ENCODE assay signal across 8 cellular contexts in the genomic region with DNA sequence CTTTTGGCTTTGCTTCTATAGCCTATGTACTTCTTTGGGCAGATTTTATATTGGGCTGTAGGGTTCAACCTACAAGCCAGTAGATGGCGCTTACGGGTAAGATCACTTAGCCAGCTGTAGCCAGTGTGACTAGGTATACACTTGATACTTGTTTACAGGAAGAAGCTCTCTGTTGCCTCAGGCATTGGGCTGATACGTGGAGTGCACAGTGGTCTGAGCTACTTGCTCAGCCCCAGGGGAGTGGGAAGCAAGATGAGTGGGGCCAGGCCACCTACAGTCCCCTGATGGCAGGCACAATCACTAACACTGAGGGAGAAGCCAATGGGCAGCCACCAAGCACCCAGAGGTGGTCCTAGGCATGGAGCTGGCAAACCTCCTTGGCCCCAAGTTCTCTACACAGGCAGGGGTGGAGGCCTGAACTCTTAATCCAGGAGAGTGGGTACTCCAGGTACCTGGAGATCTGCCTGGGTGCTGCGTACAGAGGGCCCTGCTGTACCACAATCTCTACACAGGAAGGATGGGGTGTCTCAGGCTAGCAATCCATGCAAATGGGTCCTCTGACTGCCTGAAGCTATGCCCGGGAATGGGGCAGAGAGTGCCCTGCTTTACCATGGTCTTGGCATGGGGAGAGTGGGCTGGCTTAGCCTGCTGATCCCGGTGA.
DNase-seq lines count a peak whose midpoint lies in the region; ATAC-seq and TF ChIP-seq lines count a peak whose summit lies in the region.

No MANE protein-coding gene starts in this region.

- TF ChIP-seq POLR2A in Peyer's patch (IDR thresholded peaks at IDR 0.05): no peak

- H3K9me3 Mint-ChIP-seq in stimulated activated naive CD8-positive, alpha-beta T cell treated with anti-CD3 and anti-CD28 coated beads, Interleukin-15, amount 100 ng/mL, for 72 hours: peaks cover 8 to 10% of the 10 kb centered on the region in 2 donors

- peaks cover 21% of the 10 kb centered on the region for H3K4me1 Mint-ChIP-seq in stimulated activated naive CD8-positive, alpha-beta T cell treated with anti-CD3 and anti-CD28 coated beads, Interleukin-15, amount 100 ng/mL, for 72 hours

- DNase-seq in AG09319 (ENCODE audit: extremely low read depth, low read depth) (peak; percentile 27), GM06990 (ENCODE audit: extremely low read depth, insufficient read length) (peak; percentile 34), HT1080 (ENCODE audit: low read depth) (peak; percentile 40), SJCRH30 (peak; percentile 55 to 77), fibroblast of peridontal ligament (ENCODE audit: extremely low read depth) (peak; percentile 58), Peyer's patch (no peak)
- DNase-seq in stimulated activated naive CD8-positive, alpha-beta T cell treated with anti-CD3 and anti-CD28 coated beads, Interleukin-15, amount 100 ng/mL, for 72 hours: peak in 1 of 2 donors; percentile 4

- H3K27ac Mint-ChIP-seq in stimulated activated naive CD8-positive, alpha-beta T cell treated with anti-CD3 and anti-CD28 coated beads, Interleukin-15, amount 100 ng/mL, for 72 hours: peak overlapping the region in 1 of 2 donors; percentile 74

- H3K27me3 Mint-ChIP-seq in stimulated activated naive CD8-positive, alpha-beta T cell treated with anti-CD3 and anti-CD28 coated beads, Interleukin-15, amount 100 ng/mL, for 72 hours: no peaks in the 10 kb centered on the region

- peak; percentile 66 for ATAC-seq in stimulated activated naive CD8-positive, alpha-beta T cell treated with anti-CD3 and anti-CD28 coated beads, Interleukin-15, amount 100 ng/mL, for 72 hours
- ATAC-seq in GM21528 (IDR thresholded peaks at IDR 0.05; ENCODE audit: low FRiP score, unreplicated experiment): no peak

- TF ChIP-seq CTCF in AG09319 (IDR thresholded peaks at IDR 0.05; ENCODE audit: low read depth, low read length): peak; percentile 45
- TF ChIP-seq CTCF in GM06990 (IDR thresholded peaks at IDR 0.05; ENCODE audit: insufficient read depth, low read length, poor library complexity, severe bottlenecking): peak; percentile 77
- peak in 3 of 6 experiments; percentile 15 to 23 (median 20) for TF ChIP-seq CTCF in Peyer's patch (IDR thresholded peaks at IDR 0.05)

- H3K9me3 ChIP-seq in SJCRH30 (replicated peaks): peaks cover 17% of the 10 kb centered on the region
- H3K9me3 ChIP-seq in Peyer's patch: no peaks in the 10 kb centered on the region

- H3K27ac ChIP-seq in SJCRH30 (no peak overlapping the region), Peyer's patch (no peak overlapping the region)

- no peaks in the 10 kb centered on the region for H3K27me3 ChIP-seq in GM06990 (replicated peaks; ENCODE audit: control insufficient read depth, insufficient read depth, low read length)
- H3K27me3 ChIP-seq in SJCRH30: no peaks in the 10 kb centered on the region
- no peaks in the 10 kb centered on the region for H3K27me3 ChIP-seq in Peyer's patch

- H3K4me1 ChIP-seq in SJCRH30: peaks cover 29% of the 10 kb centered on the region
- H3K4me1 ChIP-seq in Peyer's patch: no peaks in the 10 kb centered on the region

- no peak overlapping the region for H3K4me3 ChIP-seq in GM06990 (replicated peaks; ENCODE audit: low read depth, low read length)
- H3K4me3 ChIP-seq in SJCRH30: no peak overlapping the region
- no peak overlapping the region for H3K4me3 ChIP-seq in Peyer's patch

- no peak overlapping the region for H3K4me3 Mint-ChIP-seq in stimulated activated naive CD8-positive, alpha-beta T cell treated with anti-CD3 and anti-CD28 coated beads, Interleukin-15, amount 100 ng/mL, for 72 hours

- H3K36me3 ChIP-seq in GM06990 (ENCODE audit: control insufficient read depth, insufficient read depth, low read length): no peaks in the 10 kb centered on the region
- peaks cover 6% of the 10 kb centered on the region for H3K36me3 ChIP-seq in SJCRH30
- H3K36me3 ChIP-seq in Peyer's patch: no peaks in the 10 kb centered on the region

Comparison
In these comparisons a context has a peak if more than half of its experiments do, and no peak if none do; other contexts are left out.
1. DNase-seq: peak in AG09319 (single experiment), GM06990 (single experiment), HT1080 (single experiment), SJCRH30 (2 of 2) and fibroblast of peridontal ligament (single experiment); none in Peyer's patch (0 of 3).